8 cellular contexts compared by ENCODE assay signal in the genomic region with DNA sequence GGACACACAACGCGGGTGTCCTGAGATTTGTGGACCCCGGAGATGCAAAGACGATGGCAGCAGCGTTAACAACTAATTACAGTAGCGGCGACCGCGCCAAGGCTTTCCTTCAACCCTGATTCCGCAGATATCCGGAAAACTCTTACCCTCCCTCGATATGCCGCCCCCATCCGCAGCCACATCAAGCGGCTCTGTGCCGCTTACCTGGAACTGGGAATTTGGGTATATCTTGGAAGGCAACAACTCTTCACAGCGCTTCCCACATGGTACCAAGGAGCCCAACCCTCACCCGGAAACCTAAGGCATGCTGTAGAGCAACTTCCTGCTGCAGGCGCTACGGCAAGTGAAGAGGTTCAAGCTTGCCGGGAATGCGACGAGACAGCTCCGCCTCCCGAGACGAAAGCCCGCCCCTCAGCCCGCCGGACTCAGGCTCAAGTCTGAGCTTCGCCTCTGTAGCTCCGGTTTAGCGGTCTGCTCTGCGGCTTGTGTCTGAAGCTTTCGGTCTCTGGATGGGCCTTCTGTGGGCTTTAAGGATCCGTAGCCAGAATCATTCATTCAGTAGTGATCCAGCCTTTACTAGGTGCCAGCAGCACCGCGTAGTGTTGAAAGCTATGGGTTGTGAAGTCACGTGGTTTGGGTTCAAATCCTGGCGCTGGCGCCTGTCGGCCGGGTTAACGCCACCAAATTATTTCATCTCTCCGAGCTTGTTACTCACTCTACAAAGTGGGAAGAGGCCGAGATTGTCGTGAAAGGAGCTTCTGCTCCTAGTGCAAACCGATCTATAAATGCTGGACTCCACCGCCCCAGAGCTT.
DNase-seq lines count a peak whose midpoint lies in the region; ATAC-seq lines count a peak whose summit lies in the region.

A gene with protein sequence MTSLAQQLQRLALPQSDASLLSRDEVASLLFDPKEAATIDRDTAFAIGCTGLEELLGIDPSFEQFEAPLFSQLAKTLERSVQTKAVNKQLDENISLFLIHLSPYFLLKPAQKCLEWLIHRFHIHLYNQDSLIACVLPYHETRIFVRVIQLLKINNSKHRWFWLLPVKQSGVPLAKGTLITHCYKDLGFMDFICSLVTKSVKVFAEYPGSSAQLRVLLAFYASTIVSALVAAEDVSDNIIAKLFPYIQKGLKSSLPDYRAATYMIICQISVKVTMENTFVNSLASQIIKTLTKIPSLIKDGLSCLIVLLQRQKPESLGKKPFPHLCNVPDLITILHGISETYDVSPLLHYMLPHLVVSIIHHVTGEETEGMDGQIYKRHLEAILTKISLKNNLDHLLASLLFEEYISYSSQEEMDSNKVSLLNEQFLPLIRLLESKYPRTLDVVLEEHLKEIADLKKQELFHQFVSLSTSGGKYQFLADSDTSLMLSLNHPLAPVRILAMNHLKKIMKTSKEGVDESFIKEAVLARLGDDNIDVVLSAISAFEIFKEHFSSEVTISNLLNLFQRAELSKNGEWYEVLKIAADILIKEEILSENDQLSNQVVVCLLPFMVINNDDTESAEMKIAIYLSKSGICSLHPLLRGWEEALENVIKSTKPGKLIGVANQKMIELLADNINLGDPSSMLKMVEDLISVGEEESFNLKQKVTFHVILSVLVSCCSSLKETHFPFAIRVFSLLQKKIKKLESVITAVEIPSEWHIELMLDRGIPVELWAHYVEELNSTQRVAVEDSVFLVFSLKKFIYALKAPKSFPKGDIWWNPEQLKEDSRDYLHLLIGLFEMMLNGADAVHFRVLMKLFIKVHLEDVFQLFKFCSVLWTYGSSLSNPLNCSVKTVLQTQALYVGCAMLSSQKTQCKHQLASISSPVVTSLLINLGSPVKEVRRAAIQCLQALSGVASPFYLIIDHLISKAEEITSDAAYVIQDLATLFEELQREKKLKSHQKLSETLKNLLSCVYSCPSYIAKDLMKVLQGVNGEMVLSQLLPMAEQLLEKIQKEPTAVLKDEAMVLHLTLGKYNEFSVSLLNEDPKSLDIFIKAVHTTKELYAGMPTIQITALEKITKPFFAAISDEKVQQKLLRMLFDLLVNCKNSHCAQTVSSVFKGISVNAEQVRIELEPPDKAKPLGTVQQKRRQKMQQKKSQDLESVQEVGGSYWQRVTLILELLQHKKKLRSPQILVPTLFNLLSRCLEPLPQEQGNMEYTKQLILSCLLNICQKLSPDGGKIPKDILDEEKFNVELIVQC (N-terminal part only) (minus strand): TSS at position 299 of the 812 bp plus-strand sequence. CDS start 421 bp downstream, outside the sequence.

- H3K27me3 Mint-ChIP-seq in central memory CD8-positive, alpha-beta T cell: peaks cover 21% of the 10 kb centered on the region

- H3K4me1 Mint-ChIP-seq in central memory CD8-positive, alpha-beta T cell: peaks cover 10% of the 10 kb centered on the region

- H3K36me3 Mint-ChIP-seq in central memory CD8-positive, alpha-beta T cell (ENCODE audit: insufficient read depth): peaks cover 25% of the 10 kb centered on the region

- peak; percentile 98 for ATAC-seq in GM19023 (IDR thresholded peaks at IDR 0.05; ENCODE audit: unreplicated experiment)
- ATAC-seq in HG03280 (IDR thresholded peaks at IDR 0.05; ENCODE audit: unreplicated experiment): peak; percentile 93
- peak; percentile 78 for ATAC-seq in central memory CD8-positive, alpha-beta T cell (replicated peaks; ENCODE audit: extremely low read depth, poor library complexity, severe bottlenecking)

- peak within 1 kb of the TSS; percentile 92 for H3K4me3 Mint-ChIP-seq in central memory CD8-positive, alpha-beta T cell

- peak within 1 kb of the TSS; percentile 92 for H3K27ac Mint-ChIP-seq in central memory CD8-positive, alpha-beta T cell (ENCODE audit: low read depth)

- DNase-seq in AG08396 (ENCODE audit: low spot score) (peak; percentile 92), NCI-H345 treated with DMSO at 0.1 percent for 48 hours (lab: John Stamatoyannopoulos, UW; ENCODE audit: unreplicated experiment) (peak; percentile 85), iris pigment epithelial cell (ENCODE audit: low read depth) (peak; percentile 98)
- peak; percentile 57 to 69 (median 62) for DNase-seq in activated CD4-positive, CD25-positive, alpha-beta regulatory T cell (lab: John Stamatoyannopoulos, UW)
- peak; percentile 54 to 62 for DNase-seq in central memory CD8-positive, alpha-beta T cell (ENCODE audit: low spot score in 2 of 2)
- peak; percentile 79 to 92 for DNase-seq in stimulated activated CD4-positive, alpha-beta T cell treated with anti-CD3 and anti-CD28 coated beads, Interleukin-12 subunit alpha, Interleukin-12 subunit beta, amount 100 ng/mL, for 24 hours (ENCODE audit: low read depth in 2 of 2)

- H3K9me3 Mint-ChIP-seq in central memory CD8-positive, alpha-beta T cell: no peaks in the 10 kb centered on the region

Comparison
In these comparisons a context has a peak if more than half of its experiments do, and no peak if none do; other contexts are left out.
1. Peak in every context shown above with its lines: DNase-seq and ATAC-seq.